1 cellular context compared by ENCODE assay signal in the genomic region with DNA sequence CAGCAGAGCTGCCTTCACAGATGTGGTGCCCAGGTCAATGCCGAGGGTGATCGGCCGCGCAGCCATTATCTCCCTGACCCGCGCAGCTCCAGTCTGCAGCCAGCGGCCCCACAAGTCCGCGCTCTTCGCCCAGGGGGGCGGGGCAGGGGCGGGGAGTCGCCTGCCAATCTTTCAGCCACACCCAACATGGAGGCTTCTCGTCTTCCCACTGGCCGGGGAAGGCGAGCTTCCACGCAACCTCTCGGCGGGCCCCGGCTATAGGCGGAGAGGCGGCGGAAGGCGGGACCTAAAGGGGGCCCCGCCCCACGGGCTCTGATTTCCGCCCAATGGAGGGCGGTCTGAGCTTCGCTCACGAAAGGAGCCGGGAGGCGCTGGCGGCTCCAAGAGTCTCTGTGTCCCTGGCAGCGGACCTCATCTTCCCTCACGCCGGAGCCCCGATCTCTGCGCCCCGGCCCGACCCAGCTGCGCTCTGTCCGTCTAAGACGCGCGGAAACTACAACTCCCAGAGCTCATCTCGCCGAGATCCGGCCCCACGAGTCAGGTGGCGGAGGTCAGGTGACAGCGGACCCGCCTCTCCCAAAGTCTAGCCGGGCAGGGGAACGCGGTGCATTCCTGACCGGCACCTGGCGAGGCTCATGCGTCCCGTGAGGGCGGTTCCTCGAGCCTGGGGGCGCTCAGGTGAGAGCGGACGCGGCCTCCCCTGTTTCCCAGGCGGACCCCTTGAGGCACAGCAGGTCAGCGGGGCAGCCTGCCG.
TF ChIP-seq lines count a peak whose summit lies in the region.

A gene (plus strand): TSS at position 607 of the 754 bp plus-strand sequence. CDS start 3,447 bp downstream, outside the sequence.
A gene with protein sequence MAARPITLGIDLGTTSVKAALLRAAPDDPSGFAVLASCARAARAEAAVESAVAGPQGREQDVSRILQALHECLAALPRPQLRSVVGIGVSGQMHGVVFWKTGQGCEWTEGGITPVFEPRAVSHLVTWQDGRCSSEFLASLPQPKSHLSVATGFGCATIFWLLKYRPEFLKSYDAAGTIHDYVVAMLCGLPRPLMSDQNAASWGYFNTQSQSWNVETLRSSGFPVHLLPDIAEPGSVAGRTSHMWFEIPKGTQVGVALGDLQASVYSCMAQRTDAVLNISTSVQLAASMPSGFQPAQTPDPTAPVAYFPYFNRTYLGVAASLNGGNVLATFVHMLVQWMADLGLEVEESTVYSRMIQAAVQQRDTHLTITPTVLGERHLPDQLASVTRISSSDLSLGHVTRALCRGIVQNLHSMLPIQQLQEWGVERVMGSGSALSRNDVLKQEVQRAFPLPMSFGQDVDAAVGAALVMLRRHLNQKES (minus strand): TSS at position 97 of the 754 bp plus-strand sequence. CDS start 31 bp downstream, at position 66.

TF ChIP-seq in HEK293, 187 proteins besides CTCF, POLR2A, EP300 and RAD21 (continued from another document and continues in another):
- TF ChIP-seq, protein P1, sequence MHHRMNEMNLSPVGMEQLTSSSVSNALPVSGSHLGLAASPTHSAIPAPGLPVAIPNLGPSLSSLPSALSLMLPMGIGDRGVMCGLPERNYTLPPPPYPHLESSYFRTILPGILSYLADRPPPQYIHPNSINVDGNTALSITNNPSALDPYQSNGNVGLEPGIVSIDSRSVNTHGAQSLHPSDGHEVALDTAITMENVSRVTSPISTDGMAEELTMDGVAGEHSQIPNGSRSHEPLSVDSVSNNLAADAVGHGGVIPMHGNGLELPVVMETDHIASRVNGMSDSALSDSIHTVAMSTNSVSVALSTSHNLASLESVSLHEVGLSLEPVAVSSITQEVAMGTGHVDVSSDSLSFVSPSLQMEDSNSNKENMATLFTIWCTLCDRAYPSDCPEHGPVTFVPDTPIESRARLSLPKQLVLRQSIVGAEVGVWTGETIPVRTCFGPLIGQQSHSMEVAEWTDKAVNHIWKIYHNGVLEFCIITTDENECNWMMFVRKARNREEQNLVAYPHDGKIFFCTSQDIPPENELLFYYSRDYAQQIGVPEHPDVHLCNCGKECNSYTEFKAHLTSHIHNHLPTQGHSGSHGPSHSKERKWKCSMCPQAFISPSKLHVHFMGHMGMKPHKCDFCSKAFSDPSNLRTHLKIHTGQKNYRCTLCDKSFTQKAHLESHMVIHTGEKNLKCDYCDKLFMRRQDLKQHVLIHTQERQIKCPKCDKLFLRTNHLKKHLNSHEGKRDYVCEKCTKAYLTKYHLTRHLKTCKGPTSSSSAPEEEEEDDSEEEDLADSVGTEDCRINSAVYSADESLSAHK (tag by site-specific recombination; IDR thresholded peaks at IDR 0.05) = no peak
- TF ChIP-seq ZNF830 (tag by site-specific recombination; IDR thresholded peaks at IDR 0.05; ENCODE audit: low read depth) = no peak
- no peak for TF ChIP-seq ZNF155 (tag by site-specific recombination; IDR thresholded peaks at IDR 0.05)
- no peak for TF ChIP-seq ZNF394 (tag by site-specific recombination; IDR thresholded peaks at IDR 0.05; ENCODE audit: borderline replicate concordance)
- TF ChIP-seq ZNF341 (tag by site-specific recombination; IDR thresholded peaks at IDR 0.05; ENCODE audit: low read depth) = 0 out of 2 replicates have a peak, but pooled peaks have one; percentile 26
- no peak for TF ChIP-seq ZNF366 (tag by site-specific recombination; conservative IDR thresholded peaks at IDR 0.05)
- TF ChIP-seq, protein P2, sequence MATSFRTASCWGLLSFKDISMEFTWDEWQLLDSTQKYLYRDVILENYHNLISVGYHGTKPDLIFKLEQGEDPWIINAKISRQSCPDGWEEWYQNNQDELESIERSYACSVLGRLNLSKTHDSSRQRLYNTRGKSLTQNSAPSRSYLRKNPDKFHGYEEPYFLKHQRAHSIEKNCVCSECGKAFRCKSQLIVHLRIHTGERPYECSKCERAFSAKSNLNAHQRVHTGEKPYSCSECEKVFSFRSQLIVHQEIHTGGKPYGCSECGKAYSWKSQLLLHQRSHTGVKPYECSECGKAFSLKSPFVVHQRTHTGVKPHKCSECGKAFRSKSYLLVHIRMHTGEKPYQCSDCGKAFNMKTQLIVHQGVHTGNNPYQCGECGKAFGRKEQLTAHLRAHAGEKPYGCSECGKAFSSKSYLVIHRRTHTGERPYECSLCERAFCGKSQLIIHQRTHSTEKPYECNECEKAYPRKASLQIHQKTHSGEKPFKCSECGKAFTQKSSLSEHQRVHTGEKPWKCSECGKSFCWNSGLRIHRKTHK (tag by site-specific recombination; IDR thresholded peaks at IDR 0.05) = no peak
- no peak for TF ChIP-seq PRDM1 (tag by site-specific recombination; IDR thresholded peaks at IDR 0.05)
- TF ChIP-seq ZBTB17 (tag by site-specific recombination; IDR thresholded peaks at IDR 0.05) = peak; percentile 87
- no peak for TF ChIP-seq ZNF311 (tag by site-specific recombination; IDR thresholded peaks at IDR 0.05; ENCODE audit: borderline replicate concordance)
- no peak for TF ChIP-seq ZNF654 (tag by site-specific recombination; IDR thresholded peaks at IDR 0.05; ENCODE audit: low read depth)
- no peak for TF ChIP-seq ZNF266 (tag by site-specific recombination; IDR thresholded peaks at IDR 0.05; ENCODE audit: low read depth)
- TF ChIP-seq MZF1 (tag by site-specific recombination; IDR thresholded peaks at IDR 0.05; ENCODE audit: borderline replicate concordance) = no peak
- no peak for TF ChIP-seq ZNF140 (tag by site-specific recombination; IDR thresholded peaks at IDR 0.05)
- peak; percentile 91 for TF ChIP-seq KLF10 (tag by site-specific recombination; IDR thresholded peaks at IDR 0.05)
- no peak for TF ChIP-seq ZBTB1 (tag by site-specific recombination; IDR thresholded peaks at IDR 0.05)
- TF ChIP-seq ZNF514 (tag by site-specific recombination; IDR thresholded peaks at IDR 0.05) = no peak
- TF ChIP-seq ZNF175 (tag by site-specific recombination; IDR thresholded peaks at IDR 0.05) = no peak
- TF ChIP-seq KLF7 (tag by site-specific recombination; IDR thresholded peaks at IDR 0.05; ENCODE audit: borderline replicate concordance) = peak; percentile 75; the same call in 1 of the 2 replicates
- TF ChIP-seq SP2 (tag by site-specific recombination; IDR thresholded peaks at IDR 0.05) = peak; percentile 99
- TF ChIP-seq ZNF112 (tag by site-specific recombination; IDR thresholded peaks at IDR 0.05) = no peak
- no peak for TF ChIP-seq ZNF670 (tag by site-specific recombination; IDR thresholded peaks at IDR 0.05; ENCODE audit: low read depth)
- no peak for TF ChIP-seq HOXD13 (CRISPR knock-in tag; IDR thresholded peaks at IDR 0.05; ENCODE audit: borderline replicate concordance)
- TF ChIP-seq ZBTB8A (tag by site-specific recombination; IDR thresholded peaks at IDR 0.05) = peak; percentile 75
- TF ChIP-seq, protein P3, sequence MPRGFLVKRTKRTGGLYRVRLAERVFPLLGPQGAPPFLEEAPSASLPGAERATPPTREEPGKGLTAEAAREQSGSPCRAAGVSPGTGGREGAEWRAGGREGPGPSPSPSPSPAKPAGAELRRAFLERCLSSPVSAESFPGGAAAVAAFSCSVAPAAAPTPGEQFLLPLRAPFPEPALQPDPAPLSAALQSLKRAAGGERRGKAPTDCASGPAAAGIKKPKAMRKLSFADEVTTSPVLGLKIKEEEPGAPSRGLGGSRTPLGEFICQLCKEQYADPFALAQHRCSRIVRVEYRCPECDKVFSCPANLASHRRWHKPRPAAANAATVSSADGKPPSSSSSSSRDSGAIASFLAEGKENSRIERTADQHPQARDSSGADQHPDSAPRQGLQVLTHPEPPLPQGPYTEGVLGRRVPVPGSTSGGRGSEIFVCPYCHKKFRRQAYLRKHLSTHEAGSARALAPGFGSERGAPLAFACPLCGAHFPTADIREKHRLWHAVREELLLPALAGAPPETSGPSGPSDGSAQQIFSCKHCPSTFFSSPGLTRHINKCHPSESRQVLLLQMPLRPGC (tag by site-specific recombination; IDR thresholded peaks at IDR 0.05) = peak; percentile 56; the same call in 1 of the 2 replicates
- TF ChIP-seq SCRT1 (tag by site-specific recombination; IDR thresholded peaks at IDR 0.05; ENCODE audit: borderline replicate concordance) = no peak
- TF ChIP-seq ZFP69B (tag by site-specific recombination; IDR thresholded peaks at IDR 0.05) = peak; percentile 62; the same call in 1 of the 2 replicates
- no peak for TF ChIP-seq MYNN (tag by site-specific recombination; IDR thresholded peaks at IDR 0.05; ENCODE audit: borderline replicate concordance)
- no peak for TF ChIP-seq ZNF544 (tag by site-specific recombination; IDR thresholded peaks at IDR 0.05)
- TF ChIP-seq IKZF3 (tag by site-specific recombination; IDR thresholded peaks at IDR 0.05) = 0 out of 2 replicates have a peak, but pooled peaks have one; percentile 28
- peak; percentile 62; the same call in 1 of the 2 replicates for TF ChIP-seq ZXDB (tag by site-specific recombination; IDR thresholded peaks at IDR 0.05)
- TF ChIP-seq ZNF701 (tag by site-specific recombination; IDR thresholded peaks at IDR 0.05) = no peak
- TF ChIP-seq ZNF48 (tag by site-specific recombination; IDR thresholded peaks at IDR 0.05) = no peak
- TF ChIP-seq ZNF521 (tag by site-specific recombination; IDR thresholded peaks at IDR 0.05) = no peak
- 0 out of 2 replicates have a peak, but pooled peaks have one; percentile 50 for TF ChIP-seq ZNF10 (tag by site-specific recombination; IDR thresholded peaks at IDR 0.05)
- 0 out of 2 replicates have a peak, but pooled peaks have one; percentile 31 for TF ChIP-seq SCRT2 (tag by site-specific recombination; IDR thresholded peaks at IDR 0.05)
- TF ChIP-seq SP7 (tag by site-specific recombination; IDR thresholded peaks at IDR 0.05) = peak; percentile 44
- TF ChIP-seq ZNF561 (tag by site-specific recombination; IDR thresholded peaks at IDR 0.05; ENCODE audit: borderline replicate concordance) = no peak
- no peak for TF ChIP-seq ZNF549 (tag by site-specific recombination; IDR thresholded peaks at IDR 0.05)
- TF ChIP-seq, protein P4, sequence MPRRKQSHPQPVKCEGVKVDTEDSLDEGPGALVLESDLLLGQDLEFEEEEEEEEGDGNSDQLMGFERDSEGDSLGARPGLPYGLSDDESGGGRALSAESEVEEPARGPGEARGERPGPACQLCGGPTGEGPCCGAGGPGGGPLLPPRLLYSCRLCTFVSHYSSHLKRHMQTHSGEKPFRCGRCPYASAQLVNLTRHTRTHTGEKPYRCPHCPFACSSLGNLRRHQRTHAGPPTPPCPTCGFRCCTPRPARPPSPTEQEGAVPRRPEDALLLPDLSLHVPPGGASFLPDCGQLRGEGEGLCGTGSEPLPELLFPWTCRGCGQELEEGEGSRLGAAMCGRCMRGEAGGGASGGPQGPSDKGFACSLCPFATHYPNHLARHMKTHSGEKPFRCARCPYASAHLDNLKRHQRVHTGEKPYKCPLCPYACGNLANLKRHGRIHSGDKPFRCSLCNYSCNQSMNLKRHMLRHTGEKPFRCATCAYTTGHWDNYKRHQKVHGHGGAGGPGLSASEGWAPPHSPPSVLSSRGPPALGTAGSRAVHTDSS (tag by site-specific recombination; IDR thresholded peaks at IDR 0.05) = no peak
- peak; percentile 69 for TF ChIP-seq ZNF629 (tag by site-specific recombination; IDR thresholded peaks at IDR 0.05)
- no peak for TF ChIP-seq ZNF138 (tag by site-specific recombination; IDR thresholded peaks at IDR 0.05; ENCODE audit: borderline replicate concordance)
- no peak; the same call in 1 of the 2 replicates for TF ChIP-seq ZNF610 (tag by site-specific recombination; IDR thresholded peaks at IDR 0.05; ENCODE audit: borderline replicate concordance)
- peak; percentile 93 for TF ChIP-seq ZNF335 (tag by site-specific recombination; conservative IDR thresholded peaks at IDR 0.05)
- no peak; the same call in 1 of the 2 replicates for TF ChIP-seq ZNF501 (tag by site-specific recombination; IDR thresholded peaks at IDR 0.05)
- no peak for TF ChIP-seq ZNF16 (tag by site-specific recombination; IDR thresholded peaks at IDR 0.05; ENCODE audit: low read depth)
- TF ChIP-seq, protein P5, sequence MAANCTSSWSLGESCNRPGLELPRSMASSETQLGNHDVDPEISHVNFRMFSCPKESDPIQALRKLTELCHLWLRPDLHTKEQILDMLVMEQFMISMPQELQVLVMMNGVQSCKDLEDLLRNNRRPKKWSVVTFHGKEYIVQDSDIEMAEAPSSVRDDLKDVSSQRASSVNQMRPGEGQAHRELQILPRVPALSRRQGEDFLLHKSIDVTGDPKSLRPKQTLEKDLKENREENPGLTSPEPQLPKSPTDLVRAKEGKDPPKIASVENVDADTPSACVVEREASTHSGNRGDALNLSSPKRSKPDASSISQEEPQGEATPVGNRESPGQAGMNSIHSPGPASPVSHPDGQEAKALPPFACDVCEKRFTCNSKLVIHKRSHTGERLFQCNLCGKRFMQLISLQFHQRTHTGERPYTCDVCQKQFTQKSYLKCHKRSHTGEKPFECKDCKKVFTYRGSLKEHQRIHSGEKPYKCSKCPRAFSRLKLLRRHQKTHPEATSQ (tag by site-specific recombination; IDR thresholded peaks at IDR 0.05) = no peak
- no peak for TF ChIP-seq ZNF621 (tag by site-specific recombination; IDR thresholded peaks at IDR 0.05)
- TF ChIP-seq ZNF76 (tag by site-specific recombination; IDR thresholded peaks at IDR 0.05; ENCODE audit: borderline replicate concordance, low read depth) = peak; percentile 96
- TF ChIP-seq, protein P6, sequence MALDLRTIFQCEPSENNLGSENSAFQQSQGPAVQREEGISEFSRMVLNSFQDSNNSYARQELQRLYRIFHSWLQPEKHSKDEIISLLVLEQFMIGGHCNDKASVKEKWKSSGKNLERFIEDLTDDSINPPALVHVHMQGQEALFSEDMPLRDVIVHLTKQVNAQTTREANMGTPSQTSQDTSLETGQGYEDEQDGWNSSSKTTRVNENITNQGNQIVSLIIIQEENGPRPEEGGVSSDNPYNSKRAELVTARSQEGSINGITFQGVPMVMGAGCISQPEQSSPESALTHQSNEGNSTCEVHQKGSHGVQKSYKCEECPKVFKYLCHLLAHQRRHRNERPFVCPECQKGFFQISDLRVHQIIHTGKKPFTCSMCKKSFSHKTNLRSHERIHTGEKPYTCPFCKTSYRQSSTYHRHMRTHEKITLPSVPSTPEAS (tag by site-specific recombination; IDR thresholded peaks at IDR 0.05) = no peak
- TF ChIP-seq ZSCAN16 (tag by site-specific recombination; IDR thresholded peaks at IDR 0.05) = no peak
- no peak for TF ChIP-seq ZNF626 (tag by site-specific recombination; IDR thresholded peaks at IDR 0.05)
- no peak for TF ChIP-seq GLI2 (tag by site-specific recombination; IDR thresholded peaks at IDR 0.05; ENCODE audit: borderline replicate concordance, low read depth)
- TF ChIP-seq, protein P7, sequence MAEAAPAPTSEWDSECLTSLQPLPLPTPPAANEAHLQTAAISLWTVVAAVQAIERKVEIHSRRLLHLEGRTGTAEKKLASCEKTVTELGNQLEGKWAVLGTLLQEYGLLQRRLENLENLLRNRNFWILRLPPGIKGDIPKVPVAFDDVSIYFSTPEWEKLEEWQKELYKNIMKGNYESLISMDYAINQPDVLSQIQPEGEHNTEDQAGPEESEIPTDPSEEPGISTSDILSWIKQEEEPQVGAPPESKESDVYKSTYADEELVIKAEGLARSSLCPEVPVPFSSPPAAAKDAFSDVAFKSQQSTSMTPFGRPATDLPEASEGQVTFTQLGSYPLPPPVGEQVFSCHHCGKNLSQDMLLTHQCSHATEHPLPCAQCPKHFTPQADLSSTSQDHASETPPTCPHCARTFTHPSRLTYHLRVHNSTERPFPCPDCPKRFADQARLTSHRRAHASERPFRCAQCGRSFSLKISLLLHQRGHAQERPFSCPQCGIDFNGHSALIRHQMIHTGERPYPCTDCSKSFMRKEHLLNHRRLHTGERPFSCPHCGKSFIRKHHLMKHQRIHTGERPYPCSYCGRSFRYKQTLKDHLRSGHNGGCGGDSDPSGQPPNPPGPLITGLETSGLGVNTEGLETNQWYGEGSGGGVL (tag by site-specific recombination; IDR thresholded peaks at IDR 0.05) = no peak
- TF ChIP-seq ZNF350 (tag by site-specific recombination; IDR thresholded peaks at IDR 0.05) = no peak
